9 cellular contexts compared by ENCODE assay signal in genomic region chr5:176994460-176995121, GRCh38. TPM values are rescaled to one million over a fixed set of nuclear protein-coding genes. Genes with fewer than 3 reads are reported as not detected.
DNase-seq lines count a peak whose midpoint lies in the region; ATAC-seq, FAIRE-seq and TF ChIP-seq lines count a peak whose summit lies in the region.
"Had no signal": no experiment of that assay in that cellular context is flagged by ENCODE, and none has a peak within 500 bp of the region (broad histone marks: within the 10 kb centered on the region; RNA-seq: fewer than 3 reads in every experiment).

No MANE protein-coding gene starts in this region.

- ATAC-seq in HG03565 (IDR thresholded peaks at IDR 0.05; ENCODE audit: unreplicated experiment): peak; percentile 56
- ATAC-seq in GM21447 (IDR thresholded peaks at IDR 0.05; ENCODE audit: unreplicated experiment): no peak
- ATAC-seq in GM21515 (IDR thresholded peaks at IDR 0.05; ENCODE audit: unreplicated experiment): no peak

- in situ Hi-C loops in astrocyte of the spinal cord (cut with HindIII; ENCODE audit: low sequenced_read_pairs): no loop called here

- no peak for TF ChIP-seq CTCF in astrocyte of the spinal cord (IDR thresholded peaks at IDR 0.05; ENCODE audit: low read depth, low read length)
- TF ChIP-seq CTCF in foreskin fibroblast (IDR thresholded peaks at IDR 0.05; ENCODE audit: low read depth, low read length): no peak

- peak; percentile 57 for DNase-seq in ELF-1 (ENCODE audit: low read depth, low spot score)
- peak; percentile 50 for DNase-seq in astrocyte of the spinal cord (ENCODE audit: low read depth, low spot score)
- DNase-seq in lung microvascular endothelial cell (ENCODE audit: low read depth in 2 of 2): peak; percentile 82 to 94
- no peak for DNase-seq in RCC 7860 (ENCODE audit: low spot score)
- DNase-seq in foreskin fibroblast: no peak

- no peak for FAIRE-seq in RCC 7860 (lab: Jason Lieb, UNC)

- H3K4me3 ChIP-seq in astrocyte of the spinal cord (ENCODE audit: low read depth, low read length): no peak overlapping the region
- H3K4me3 ChIP-seq in foreskin fibroblast (ENCODE audit: low read depth in 1 of 2, low read length in 2 of 2): no peak overlapping the region
- H3K4me3 ChIP-seq: SK-N-MC had no signal

RNA-seq across cellular contexts. Expression of gene UIMC1, which starts 12.0 kb away (rescaled TPM):
- total RNA-seq in lung microvascular endothelial cell: 30.7 and 61.5 TPM in 2 replicates

RNA-seq across cellular contexts. Expression of gene ZNF346, which starts 27.9 kb away (rescaled TPM):
- 14.2 and 17.3 TPM in 2 replicates for total RNA-seq in lung microvascular endothelial cell

Comparison
In these comparisons a context has a peak if more than half of its experiments do, and no peak if none do; other contexts are left out.
1. DNase-seq: peak in ELF-1 (single experiment), astrocyte of the spinal cord (single experiment) and lung microvascular endothelial cell (2 of 2); none in RCC 7860 (single experiment) and foreskin fibroblast (0 of 2).